20 cellular contexts compared by ENCODE assay signal in genomic region chr19:38437917-38438316, GRCh38. TPM values are rescaled to one million over a fixed set of nuclear protein-coding genes. Genes with fewer than 3 reads are reported as not detected.
A peak's percentile ranks its signal among the peaks of the same experiment; 100 is the strongest.
DNase-seq lines count a peak whose midpoint lies in the region; ATAC-seq, FAIRE-seq and TF ChIP-seq lines count a peak whose summit lies in the region.
"Had no signal": no experiment of that assay in that cellular context is flagged by ENCODE, and none has a peak within 500 bp of the region (broad histone marks: within the 10 kb centered on the region; RNA-seq: fewer than 3 reads in every experiment).

No MANE protein-coding gene starts in this region.

- H2BK12ac ChIP-seq in H1 (ENCODE audit: low read depth, low read length) = no peak overlapping the region

- H3K9me3 ChIP-seq in H1 (ENCODE audit: insufficient read depth in 2 of 2, low read depth in 1 of 2, low read length in 1 of 2) (no peaks in the 10 kb centered on the region), gastrocnemius medialis (no peaks in the 10 kb centered on the region)
- H3K9me3 ChIP-seq: A549, Caco-2 had no signal

- no peak for ATAC-seq in activated CD4-positive, alpha-beta T cell treated with anti-CD3 and anti-CD28 coated beads for 36 hours
- no peak for ATAC-seq in gastrocnemius medialis
- no peak for ATAC-seq in GM18520 (IDR thresholded peaks at IDR 0.05; ENCODE audit: unreplicated experiment)
- ATAC-seq in natural killer cell treated with Interleukin-12 subunit alpha and Interleukin-12 subunit beta and Interleukin-15 and Interleukin-18, amount 100 ng/mL, for 72 hours = no peak
- ATAC-seq in GM21786 (IDR thresholded peaks at IDR 0.05; ENCODE audit: unreplicated experiment) = no peak
- ATAC-seq: A549 had no signal

- WGBS in H1 (ENCODE audit: extremely low coverage in 1 of 2, insufficient coverage in 1 of 2, insufficient read length in 1 of 2, insufficient replicate concordance in 2 of 2, low coverage in 1 of 2, low lambda C conversion rate in 2 of 2, missing lambda C conversion rate in 1 of 2), 2 experiments = 97% methylated on average over 2 of the region's 2 CpGs; no CpG with 5 or more reads in 1 of the 2 experiments

- no peak overlapping the region for H3K9ac ChIP-seq in H1 (replicated peaks in 1 of 4; ENCODE audit: extremely low read depth in 1 of 4, low read depth in 3 of 4, low read length in 3 of 4)
- H3K9ac ChIP-seq: GM23248, KMS-11 had no signal

- no peak overlapping the region for H2BK120ac ChIP-seq in H1 (replicated peaks; ENCODE audit: low read depth, low read length)

- H4K8ac ChIP-seq in H1 (ENCODE audit: extremely low read depth, insufficient read depth, low read length) = no peak overlapping the region

- H4K20me1 ChIP-seq in H1 (replicated peaks in 1 of 2; ENCODE audit: control insufficient read depth in 1 of 2, insufficient read depth in 2 of 2, low read length in 2 of 2) = no peaks in the 10 kb centered on the region

- H3K27me3 Mint-ChIP-seq in activated CD4-positive, alpha-beta T cell treated with anti-CD3 and anti-CD28 coated beads for 36 hours = peaks cover 9% of the 10 kb centered on the region
- peaks cover 12 to 15% of the 10 kb centered on the region in 2 donors for H3K27me3 Mint-ChIP-seq in natural killer cell treated with Interleukin-12 subunit alpha and Interleukin-12 subunit beta and Interleukin-15 and Interleukin-18, amount 100 ng/mL, for 72 hours

- no peak for FAIRE-seq in H1 (lab: Jason Lieb, UNC)
- FAIRE-seq: A549, D721Med, G401.6, GM12891 had no signal

- POLR2A ChIA-PET in activated CD4-positive, alpha-beta T cell treated with anti-CD3 and anti-CD28 coated beads for 36 hours (lab: Charles Lee) = no interaction called here
- POLR2A ChIA-PET in H1 (lab: Charles Lee; ENCODE audit: partially characterized antibody) = interaction anchor here (1.5 to 1.6 kb wide), 2 partner anchors 13 to 35 kb away, joined by 4 read pairs; partner anchors contain the start of gene FAM98C

- H3K36me3 Mint-ChIP-seq in activated CD4-positive, alpha-beta T cell treated with anti-CD3 and anti-CD28 coated beads for 36 hours (ENCODE audit: low read depth) = no peaks in the 10 kb centered on the region
- H3K36me3 Mint-ChIP-seq in natural killer cell treated with Interleukin-12 subunit alpha and Interleukin-12 subunit beta and Interleukin-15 and Interleukin-18, amount 100 ng/mL, for 72 hours = no peaks in the 10 kb centered on the region

- H2BK15ac ChIP-seq in H1 (ENCODE audit: low read length) = no peak overlapping the region

- no peaks in the 10 kb centered on the region for H3K9me3 Mint-ChIP-seq in activated CD4-positive, alpha-beta T cell treated with anti-CD3 and anti-CD28 coated beads for 36 hours (ENCODE audit: low read depth)
- H3K9me3 Mint-ChIP-seq in natural killer cell treated with Interleukin-12 subunit alpha and Interleukin-12 subunit beta and Interleukin-15 and Interleukin-18, amount 100 ng/mL, for 72 hours = no peaks in the 10 kb centered on the region
- H3K9me3 Mint-ChIP-seq: CD4-positive, alpha-beta T cell had no signal

- H3K27ac ChIP-seq in H1 (ENCODE audit: low read depth, low read length) (no peak overlapping the region), gastrocnemius medialis (peak overlapping the region; percentile 98 to 100 (median 98))
- H3K27ac ChIP-seq: 22Rv1, A549, C4-2B, GM23248, KMS-11 had no signal

- TF ChIP-seq POLR2A in H1 (IDR thresholded peaks at IDR 0.05; ENCODE audit: control extremely low read depth in 1 of 2, low read depth in 2 of 2, low read length in 2 of 2) = no peak
- TF ChIP-seq POLR2A in gastrocnemius medialis (IDR thresholded peaks at IDR 0.05) = no peak

- DNase-seq in activated CD4-positive, alpha-beta T cell treated with anti-CD3 and anti-CD28 coated beads for 36 hours = no peak
- DNase-seq in activated CD4-positive, alpha-beta T cell treated with anti-CD3 and anti-CD28 coated beads for 1 hour = no peak
- DNase-seq in H1 (ENCODE audit: low read depth in 1 of 2, low spot score in 2 of 2) = no peak
- no peak for DNase-seq in gastrocnemius medialis
- DNase-seq in natural killer cell treated with Interleukin-12 subunit alpha and Interleukin-12 subunit beta and Interleukin-15 and Interleukin-18, amount 100 ng/mL, for 72 hours (ENCODE audit: low spot score) = no peak
- DNase-seq: AML-193; Caco-2; CD4-positive, alpha-beta T cell; GM23248; H7 had no signal

- no peaks in the 10 kb centered on the region for H3K79me1 ChIP-seq in H1 (ENCODE audit: low read depth, low read length)

- H3K4ac ChIP-seq in H1 (replicated peaks; ENCODE audit: insufficient read length, low read depth, low read length) = no peak overlapping the region

- no peak for TF ChIP-seq RAD21 in H1 (IDR thresholded peaks at IDR 0.05 in 1 of 2, conservative IDR thresholded peaks at IDR 0.05 in 1 of 2; ENCODE audit: low read depth in 2 of 2, low read length in 2 of 2)

- CTCF ChIA-PET in activated CD4-positive, alpha-beta T cell treated with anti-CD3 and anti-CD28 coated beads for 36 hours (lab: Charles Lee) = interaction anchor here (1.3 kb wide), 1 partner anchor 34 kb away, joined by 3 read pairs; no protein-coding TSS in a partner anchor
- CTCF ChIA-PET in H1 (lab: Charles Lee; ENCODE audit: partially characterized antibody) = no interaction called here

- no peak overlapping the region for H3K18ac ChIP-seq in H1 (ENCODE audit: extremely low read depth, low read length)

- TF ChIP-seq CTCF in H1 (IDR thresholded peaks at IDR 0.05; ENCODE audit: control extremely low read depth in 1 of 3, insufficient read depth in 1 of 3, low read depth in 1 of 3, low read length in 3 of 3) = no peak
- no peak for TF ChIP-seq CTCF in gastrocnemius medialis (IDR thresholded peaks at IDR 0.05 in 4 of 5, conservative IDR thresholded peaks at IDR 0.05 in 1 of 5)

- H3K4me1 Mint-ChIP-seq in activated CD4-positive, alpha-beta T cell treated with anti-CD3 and anti-CD28 coated beads for 36 hours = peaks cover 9% of the 10 kb centered on the region
- H3K4me1 Mint-ChIP-seq in natural killer cell treated with Interleukin-12 subunit alpha and Interleukin-12 subunit beta and Interleukin-15 and Interleukin-18, amount 100 ng/mL, for 72 hours (ENCODE audit: low read depth in 2 of 2) = peaks cover 7 to 10% of the 10 kb centered on the region in 2 donors

- H3K27ac Mint-ChIP-seq in activated CD4-positive, alpha-beta T cell treated with anti-CD3 and anti-CD28 coated beads for 36 hours = peak overlapping the region; percentile 22
- H3K27ac Mint-ChIP-seq in natural killer cell treated with Interleukin-12 subunit alpha and Interleukin-12 subunit beta and Interleukin-15 and Interleukin-18, amount 100 ng/mL, for 72 hours = no peak overlapping the region
- H3K27ac Mint-ChIP-seq: CD4-positive, alpha-beta T cell had no signal

- H3K27me3 ChIP-seq in H1 (replicated peaks in 1 of 4; ENCODE audit: control insufficient read depth in 3 of 4, extremely low read depth in 1 of 4, insufficient read depth in 3 of 4, low read length in 3 of 4) (no peaks in the 10 kb centered on the region), gastrocnemius medialis (no peaks in the 10 kb centered on the region)

- no peak overlapping the region for H3K4me2 ChIP-seq in H1 (ENCODE audit: insufficient read depth in 1 of 2, low read depth in 2 of 2, low read length in 2 of 2)
- H3K4me2 ChIP-seq: A549, KMS-11 had no signal

- peaks cover 0 to 8% of the 10 kb centered on the region in 2 experiments; a peak in 1 of 4 replicates for H3K79me2 ChIP-seq in H1 (ENCODE audit: control insufficient read depth in 1 of 2, insufficient read depth in 2 of 2, low read length in 2 of 2)

- H2AFZ ChIP-seq in H1 (ENCODE audit: low read length) = no peak overlapping the region
- H2AFZ ChIP-seq: GM23248 had no signal

- TF ChIP-seq EP300 in H1 (IDR thresholded peaks at IDR 0.05; ENCODE audit: borderline replicate concordance in 1 of 2, low read depth in 2 of 2, low read length in 2 of 2) = no peak

- H4K5ac ChIP-seq in H1 (ENCODE audit: insufficient read length, low read depth, low read length) = no peak overlapping the region

- H4K91ac ChIP-seq in H1 (replicated peaks; ENCODE audit: insufficient read length, low read length) = no peak overlapping the region

- H3K4me1 ChIP-seq in H1 (replicated peaks in 1 of 4; ENCODE audit: control insufficient read depth in 3 of 4, insufficient read depth in 4 of 4, low read length in 3 of 4) = peaks cover 8 to 13% (median 9%) of the 10 kb centered on the region in 4 experiments
- H3K4me1 ChIP-seq in gastrocnemius medialis = peaks cover 51 to 52% of the 10 kb centered on the region in 2 donors
- H3K4me1 ChIP-seq: Caco-2 had no signal

- H3K4me3 ChIP-seq in H1 (ENCODE audit: extremely low read depth in 1 of 4, insufficient read depth in 2 of 4, low read depth in 3 of 4, low read length in 4 of 4) (no peak overlapping the region), gastrocnemius medialis (no peak overlapping the region)
- H3K4me3 ChIP-seq: A549, GM23248 had no signal

- no peak overlapping the region for H2BK5ac ChIP-seq in H1 (ENCODE audit: low read depth, low read length)

- H3K4me3 Mint-ChIP-seq in activated CD4-positive, alpha-beta T cell treated with anti-CD3 and anti-CD28 coated beads for 36 hours = no peak overlapping the region
- no peak overlapping the region for H3K4me3 Mint-ChIP-seq in natural killer cell treated with Interleukin-12 subunit alpha and Interleukin-12 subunit beta and Interleukin-15 and Interleukin-18, amount 100 ng/mL, for 72 hours
- H3K4me3 Mint-ChIP-seq: CD4-positive, alpha-beta T cell had no signal

- H3K56ac ChIP-seq in H1 (replicated peaks; ENCODE audit: insufficient read length, low read depth, low read length) = no peak overlapping the region

- intact Hi-C loops in activated CD4-positive, alpha-beta T cell treated with anti-CD3 and anti-CD28 coated beads for 36 hours (cut with DNase I, micrococcal nuclease) = loop anchor here in 1 of 2 experiments (2.0 kb wide), 1 partner anchor 15 kb away; no protein-coding TSS in a partner anchor
- intact Hi-C loops in gastrocnemius medialis (cut with DNase I; ENCODE audit: low total_unique reads) = loop anchor here (10.0 kb wide), 1 partner anchor 397 kb away; the partner anchor contains the start of gene ECH1

- no peak overlapping the region for H2BK20ac ChIP-seq in H1 (ENCODE audit: low read length)

- in situ Hi-C loops in gastrocnemius medialis (cut with MboI; ENCODE audit: low sequenced_read_pairs in 4 of 4) = no loop called here

- no peak overlapping the region for H3K14ac ChIP-seq in H1 (ENCODE audit: insufficient read length)

- peaks cover 8% of the 10 kb centered on the region; the same call in 1 of the 2 replicates for H3K23me2 ChIP-seq in H1 (ENCODE audit: low read depth, low read length)

- H3K36me3 ChIP-seq in H1 (ENCODE audit: control insufficient read depth in 2 of 4, insufficient read depth in 4 of 4, low read length in 3 of 4) (no peaks in the 10 kb centered on the region; a peak in 1 of 8 replicates), gastrocnemius medialis (peaks cover 0 to 13% of the 10 kb centered on the region in 2 donors)

- peak overlapping the region; percentile 40; the same call in 1 of the 2 replicates for H2AK5ac ChIP-seq in H1 (ENCODE audit: low read depth, low read length)

- no peak overlapping the region for H3K23ac ChIP-seq in H1 (ENCODE audit: insufficient read length)

RNA-seq across cellular contexts. Expression of gene RYR1, which starts 4.4 kb away (rescaled TPM):
- total RNA-seq in activated CD4-positive, alpha-beta T cell treated with anti-CD3 and anti-CD28 coated beads for 36 hours = 1 to 10 TPM; 2.0 to 3.1 TPM
- total RNA-seq in H1 (2021; fragmentation: NEBNext Ultra II Directional; extraction: Animal tissue kit (Norgen Biotek cat#: 25700)) = 10.7 and 11.8 TPM in 2 replicates
- 5.8 and 12.3 TPM in 2 replicates for polyA plus RNA-seq in H1 (2011; rRNA removed)
- 7.8 TPM for polyA plus RNA-seq in H1 (2011; cell fraction: cytosol; rRNA removed)
- polyA plus RNA-seq in H1 (2011; cell fraction: nucleus; rRNA removed) = 53.4 TPM
- polyA plus RNA-seq in H1 (2012, experiment 1 of 2) = 18.4 to 26.0 TPM (median 21.8 TPM) in 4 replicates
- 10.9 TPM for polyA plus RNA-seq in H1 (2012, experiment 2 of 2)
- 7.2 TPM for polyA plus RNA-seq in H1 (2013, experiment 1 of 2)
- polyA plus RNA-seq in H1 (2013, experiment 2 of 2) = 5.7 TPM
- polyA minus RNA-seq in H1 (2011; rRNA and poly(A)+ RNA removed) = 8.8 and 9.9 TPM in 2 replicates
- polyA minus RNA-seq in H1 (2011; cell fraction: cytosol; rRNA and poly(A)+ RNA removed) = 6.8 TPM
- polyA minus RNA-seq in H1 (2011; cell fraction: nucleus; rRNA and poly(A)+ RNA removed) = 27.4 TPM
- 100 to 1,000 TPM; 607 to 831 (median 724) TPM for total RNA-seq in gastrocnemius medialis
- total RNA-seq in natural killer cell treated with Interleukin-12 subunit alpha and Interleukin-12 subunit beta and Interleukin-15 and Interleukin-18, amount 100 ng/mL, for 72 hours = under 1 TPM; 0.22 to 0.33 TPM
- polyA plus RNA-seq: GM23248 had no signal

RNA-seq across cellular contexts. Expression of gene RASGRP4, which starts 11.9 kb away (rescaled TPM):
- 1 to 10 TPM; 5.6 to 5.9 TPM for total RNA-seq in activated CD4-positive, alpha-beta T cell treated with anti-CD3 and anti-CD28 coated beads for 36 hours
- total RNA-seq in H1 (2021; fragmentation: NEBNext Ultra II Directional; extraction: Animal tissue kit (Norgen Biotek cat#: 25700)) = 1.9 and 2.0 TPM in 2 replicates
- 3.1 and 5.7 TPM in 2 replicates for polyA plus RNA-seq in H1 (2011; rRNA removed)
- polyA plus RNA-seq in H1 (2011; cell fraction: cytosol; rRNA removed) = 3.1 TPM
- 7.7 TPM for polyA plus RNA-seq in H1 (2011; cell fraction: nucleus; rRNA removed)
- polyA plus RNA-seq in H1 (2012, experiment 1 of 2) = 1.2 to 2.0 TPM (median 1.6 TPM) in 4 replicates
- 1.1 TPM for polyA plus RNA-seq in H1 (2012, experiment 2 of 2)
- polyA plus RNA-seq in H1 (2013, experiment 1 of 2) = 2.3 TPM
- polyA plus RNA-seq in H1 (2013, experiment 2 of 2) = 2.0 TPM
- polyA minus RNA-seq in H1 (2011; rRNA and poly(A)+ RNA removed) = 1.3 and 1.7 TPM in 2 replicates
- polyA minus RNA-seq in H1 (2011; cell fraction: cytosol; rRNA and poly(A)+ RNA removed) = 1.3 TPM
- 1.6 TPM for polyA minus RNA-seq in H1 (2011; cell fraction: nucleus; rRNA and poly(A)+ RNA removed)
- 1 to 10 TPM in 2 of 4 donors, under 1 TPM in 2; 0.61 to 2.2 (median 0.94) TPM for total RNA-seq in gastrocnemius medialis
- total RNA-seq in natural killer cell treated with Interleukin-12 subunit alpha and Interleukin-12 subunit beta and Interleukin-15 and Interleukin-18, amount 100 ng/mL, for 72 hours = 1 to 10 TPM in 1 of 2 donors, not detected in 1; 1.9 TPM
- total RNA-seq: Caco-2, GM23248 had no signal
- polyA plus RNA-seq: BJ, GM23248 had no signal

RNA-seq across cellular contexts. Expression of gene FAM98C, which starts 35.0 kb away (rescaled TPM):
- 10 to 100 TPM; 19.6 to 24.8 TPM for total RNA-seq in activated CD4-positive, alpha-beta T cell treated with anti-CD3 and anti-CD28 coated beads for 36 hours
- 4.6 and 6.1 TPM in 2 replicates for total RNA-seq in H1 (2021; fragmentation: NEBNext Ultra II Directional; extraction: Animal tissue kit (Norgen Biotek cat#: 25700))
- 9.4 and 12.3 TPM in 2 replicates for polyA plus RNA-seq in H1 (2011; rRNA removed)
- polyA plus RNA-seq in H1 (2011; cell fraction: cytosol; rRNA removed) = 12.2 TPM
- 24.9 TPM for polyA plus RNA-seq in H1 (2011; cell fraction: nucleus; rRNA removed)
- 5.2 to 9.0 TPM (median 6.8 TPM) in 4 replicates for polyA plus RNA-seq in H1 (2012, experiment 1 of 2)
- 20.7 TPM for polyA plus RNA-seq in H1 (2012, experiment 2 of 2)
- 3.9 TPM for polyA plus RNA-seq in H1 (2013, experiment 1 of 2)
- polyA plus RNA-seq in H1 (2013, experiment 2 of 2) = 4.0 TPM
- 1.7 TPM in 2 replicates for polyA minus RNA-seq in H1 (2011; rRNA and poly(A)+ RNA removed)
- polyA minus RNA-seq in H1 (2011; cell fraction: cytosol; rRNA and poly(A)+ RNA removed) = 3.9 TPM
- polyA minus RNA-seq in H1 (2011; cell fraction: nucleus; rRNA and poly(A)+ RNA removed) = 6.6 TPM
- 10 to 100 TPM in 1 of 4 donors, 1 to 10 TPM in 3; 1.9 to 17.4 (median 3.3) TPM for total RNA-seq in gastrocnemius medialis
- total RNA-seq in natural killer cell treated with Interleukin-12 subunit alpha and Interleukin-12 subunit beta and Interleukin-15 and Interleukin-18, amount 100 ng/mL, for 72 hours = 10 to 100 TPM; 21.8 to 25.8 TPM

RNA-seq across cellular contexts. Expression of gene SPRED3, which starts 49.4 kb away (rescaled TPM):
- total RNA-seq in activated CD4-positive, alpha-beta T cell treated with anti-CD3 and anti-CD28 coated beads for 36 hours = 1 to 10 TPM; 3.0 to 4.5 TPM
- total RNA-seq in H1 (2021; fragmentation: NEBNext Ultra II Directional; extraction: Animal tissue kit (Norgen Biotek cat#: 25700)) = 7.1 and 8.1 TPM in 2 replicates
- polyA plus RNA-seq in H1 (2011; rRNA removed) = 10.3 and 13.5 TPM in 2 replicates
- polyA plus RNA-seq in H1 (2011; cell fraction: cytosol; rRNA removed) = 9.5 TPM
- polyA plus RNA-seq in H1 (2011; cell fraction: nucleus; rRNA removed) = 28.3 TPM
- 8.0 to 11.4 TPM (median 9.0 TPM) in 4 replicates for polyA plus RNA-seq in H1 (2012, experiment 1 of 2)
- 4.8 TPM for polyA plus RNA-seq in H1 (2012, experiment 2 of 2)
- polyA plus RNA-seq in H1 (2013, experiment 1 of 2) = 6.6 TPM
- polyA plus RNA-seq in H1 (2013, experiment 2 of 2) = 6.1 TPM
- 3.8 and 5.4 TPM in 2 replicates for polyA minus RNA-seq in H1 (2011; rRNA and poly(A)+ RNA removed)
- polyA minus RNA-seq in H1 (2011; cell fraction: cytosol; rRNA and poly(A)+ RNA removed) = 3.0 TPM
- 16.1 TPM for polyA minus RNA-seq in H1 (2011; cell fraction: nucleus; rRNA and poly(A)+ RNA removed)
- total RNA-seq in gastrocnemius medialis = 1 to 10 TPM in 1 of 4 donors, under 1 TPM in 3; 0.05 to 2.6 (median 0.15) TPM
- total RNA-seq in natural killer cell treated with Interleukin-12 subunit alpha and Interleukin-12 subunit beta and Interleukin-15 and Interleukin-18, amount 100 ng/mL, for 72 hours = 1 to 10 TPM; 2.5 to 4.6 TPM

RNA-seq across cellular contexts. Expression of gene GGN, which starts 50.1 kb away (rescaled TPM):
- under 1 TPM; 0.30 to 0.51 TPM for total RNA-seq in activated CD4-positive, alpha-beta T cell treated with anti-CD3 and anti-CD28 coated beads for 36 hours
- total RNA-seq in H1 (2021; fragmentation: NEBNext Ultra II Directional; extraction: Animal tissue kit (Norgen Biotek cat#: 25700)) = 1.2 and 2.7 TPM in 2 replicates
- 0.47 and 0.69 TPM in 2 replicates for polyA plus RNA-seq in H1 (2011; rRNA removed)
- polyA plus RNA-seq in H1 (2011; cell fraction: cytosol; rRNA removed) = 0.44 TPM
- 1.5 TPM for polyA plus RNA-seq in H1 (2011; cell fraction: nucleus; rRNA removed)
- polyA plus RNA-seq in H1 (2012, experiment 1 of 2) = 0.79 to 1.6 TPM (median 1.0 TPM) in 4 replicates
- polyA plus RNA-seq in H1 (2012, experiment 2 of 2) = 0.25 TPM
- 1.4 TPM for polyA plus RNA-seq in H1 (2013, experiment 1 of 2)
- polyA plus RNA-seq in H1 (2013, experiment 2 of 2) = 0.77 TPM
- 0.06 TPM in 1 of 2 replicates, not detected in the other for polyA minus RNA-seq in H1 (2011; rRNA and poly(A)+ RNA removed)
- polyA minus RNA-seq in H1 (2011; cell fraction: cytosol; rRNA and poly(A)+ RNA removed) = not detected
- 1.00 TPM for polyA minus RNA-seq in H1 (2011; cell fraction: nucleus; rRNA and poly(A)+ RNA removed)
- total RNA-seq in gastrocnemius medialis = under 1 TPM in 1 of 4 donors, not detected in 3; 0.13 TPM
- total RNA-seq in natural killer cell treated with Interleukin-12 subunit alpha and Interleukin-12 subunit beta and Interleukin-15 and Interleukin-18, amount 100 ng/mL, for 72 hours = under 1 TPM in 1 of 2 donors, not detected in 1; 0.24 TPM

Comparison
In these comparisons a context has a peak if more than half of its experiments do, and no peak if none do; other contexts are left out.
1. RNA of gene RYR1, which starts 4.4 kb away (total RNA-seq): 607 to 831 TPM in gastrocnemius medialis; 10.7 to 11.8 TPM in H1, 2.0 to 3.1 TPM in activated CD4-positive, alpha-beta T cell treated with anti-CD3 and anti-CD28 coated beads for 36 hours and 0.22 to 0.33 TPM in natural killer cell treated with Interleukin-12 subunit alpha and Interleukin-12 subunit beta and Interleukin-15 and Interleukin-18, amount 100 ng/mL, for 72 hours; every median in the first group is over 10 times any median in the second.